25 cellular contexts compared by ENCODE assay signal in the genomic region with DNA sequence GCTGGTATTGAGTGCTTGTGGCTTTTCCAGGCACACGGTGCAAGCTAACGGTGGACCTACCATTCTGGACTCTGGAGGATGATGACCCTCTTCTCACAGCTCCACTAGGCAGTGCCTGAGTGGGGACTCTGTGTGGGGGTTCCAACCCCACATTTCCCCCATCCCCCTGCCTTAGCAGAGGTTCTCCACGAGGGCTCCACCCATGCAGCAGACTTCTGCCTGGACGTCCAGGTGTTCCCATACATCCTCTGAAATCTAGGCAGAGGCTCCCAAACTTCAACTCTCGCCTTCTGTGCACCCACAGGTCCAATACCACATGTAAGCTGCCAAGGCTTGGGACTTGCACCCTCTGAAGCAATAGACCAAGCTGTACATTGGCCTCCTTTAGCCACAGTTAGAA.
"Had no signal": no experiment of that assay in that cellular context is flagged by ENCODE, and none has a peak within 500 bp of the region (broad histone marks: within the 10 kb centered on the region; RNA-seq: fewer than 3 reads in every experiment).

No MANE protein-coding gene starts in this region.

- DNase-seq: activated CD4-positive, alpha-beta T cell treated with anti-CD3 and anti-CD28 coated beads, Interleukin-2, amount 10 ng/mL, durations not matched to agents 7 days and 5 days; activated CD4-positive, CD25-positive, alpha-beta regulatory T cell treated with anti-CD3 and anti-CD28 coated beads, Interleukin-2, amount 50 U/mL, for 72 hours; activated CD8-positive, alpha-beta memory T cell treated with anti-CD3 and anti-CD28 coated beads, Interleukin-2, amount 10 ng/mL, durations not matched to agents 7 days and 5 days; activated CD8-positive, alpha-beta T cell treated with anti-CD3 and anti-CD28 coated beads, Interleukin-2, amount 10 ng/mL, durations not matched to agents 7 days and 5 days; activated T-cell treated with anti-CD3 and anti-CD28 coated beads, Interleukin-2, amount 50 U/mL, for 48 hours; amygdala; caudate nucleus; cortex of kidney; effector memory CD8-positive, alpha-beta T cell; gastrocnemius medialis; glutamatergic neuron; islet precursor cell; left ventricle myocardium inferior; retina; stimulated activated CD4-positive, alpha-beta T cell treated with anti-CD3 and anti-CD28 coated beads, Interleukin-1b, Interleukin-23, amount 100 ng/mL, for 48 hours; stimulated activated naive B cell treated with anti-CD40 and anti-IgM and Interleukin-4, amounts not matched to agents 10 μg/mL and 1 μg/mL and 100 μg/mL, for 72 hours; stomach; T-helper 2 cell had no signal

- H3K27me3 Mint-ChIP-seq: activated CD4-positive, alpha-beta T cell treated with anti-CD3 and anti-CD28 coated beads, Interleukin-2, amount 10 ng/mL, durations not matched to agents 7 days and 5 days; activated CD8-positive, alpha-beta memory T cell treated with anti-CD3 and anti-CD28 coated beads, Interleukin-2, amount 10 ng/mL, durations not matched to agents 7 days and 5 days; effector memory CD8-positive, alpha-beta T cell had no signal

- H3K4me1 ChIP-seq: gastrocnemius medialis, left ventricle myocardium inferior, stomach, suprapubic skin, tibial nerve had no signal

- H3K27ac ChIP-seq: gastrocnemius medialis, left ventricle myocardium inferior, neutrophil, stomach, suprapubic skin, tibial nerve had no signal

- H3K27me3 ChIP-seq: suprapubic skin, tibial nerve had no signal

- H3K4me3 ChIP-seq: gastrocnemius medialis, left ventricle myocardium inferior, smooth muscle cell, stomach, suprapubic skin, tibial nerve had no signal

- H3K4me2 ChIP-seq: smooth muscle cell had no signal

- H3K27ac Mint-ChIP-seq: activated CD4-positive, alpha-beta T cell treated with anti-CD3 and anti-CD28 coated beads, Interleukin-2, amount 10 ng/mL, durations not matched to agents 7 days and 5 days; activated CD8-positive, alpha-beta memory T cell treated with anti-CD3 and anti-CD28 coated beads, Interleukin-2, amount 10 ng/mL, durations not matched to agents 7 days and 5 days; activated CD8-positive, alpha-beta T cell treated with anti-CD3 and anti-CD28 coated beads, Interleukin-2, amount 10 ng/mL, durations not matched to agents 7 days and 5 days; activated naive CD8-positive, alpha-beta T cell; activated T-helper 2 cell treated with anti-CD3 and anti-CD28 coated beads, Interferon-gamma antibody, Interleukin-2, Interleukin-4, amounts not matched to agents 10 μg/mL and 5 μg/mL and 100 μg/mL, durations not matched to agents 14 hours and 24 hours and 36 hours; effector memory CD8-positive, alpha-beta T cell; nephron had no signal

- ATAC-seq: activated CD8-positive, alpha-beta memory T cell treated with anti-CD3 and anti-CD28 coated beads, Interleukin-2, amount 10 ng/mL, durations not matched to agents 7 days and 5 days; activated CD8-positive, alpha-beta T cell treated with anti-CD3 and anti-CD28 coated beads, Interleukin-2, amount 10 ng/mL, durations not matched to agents 7 days and 5 days; effector memory CD8-positive, alpha-beta T cell; gastrocnemius medialis; stimulated activated naive B cell treated with anti-CD40 and anti-IgM and Interleukin-4, amounts not matched to agents 10 μg/mL and 1 μg/mL and 100 μg/mL, for 72 hours had no signal

- H3K36me3 ChIP-seq: neutrophil had no signal

- H3K4me1 Mint-ChIP-seq: activated CD4-positive, alpha-beta T cell treated with anti-CD3 and anti-CD28 coated beads, Interleukin-2, amount 10 ng/mL, durations not matched to agents 7 days and 5 days; activated CD8-positive, alpha-beta memory T cell treated with anti-CD3 and anti-CD28 coated beads, Interleukin-2, amount 10 ng/mL, durations not matched to agents 7 days and 5 days; nephron; stimulated activated naive B cell treated with anti-CD40 and anti-IgM and Interleukin-4, amounts not matched to agents 10 μg/mL and 1 μg/mL and 100 μg/mL, for 72 hours had no signal

- H3K4me3 Mint-ChIP-seq: activated CD4-positive, alpha-beta T cell treated with anti-CD3 and anti-CD28 coated beads, Interleukin-2, amount 10 ng/mL, durations not matched to agents 7 days and 5 days; activated CD8-positive, alpha-beta memory T cell treated with anti-CD3 and anti-CD28 coated beads, Interleukin-2, amount 10 ng/mL, durations not matched to agents 7 days and 5 days; activated CD8-positive, alpha-beta T cell treated with anti-CD3 and anti-CD28 coated beads, Interleukin-2, amount 10 ng/mL, durations not matched to agents 7 days and 5 days; activated naive CD8-positive, alpha-beta T cell; effector memory CD8-positive, alpha-beta T cell; nephron; stimulated activated naive B cell treated with anti-CD40 and anti-IgM and Interleukin-4, amounts not matched to agents 10 μg/mL and 1 μg/mL and 100 μg/mL, for 72 hours had no signal
